Comparison of ENCODE assay signal across 8 cellular contexts in the genomic region with DNA sequence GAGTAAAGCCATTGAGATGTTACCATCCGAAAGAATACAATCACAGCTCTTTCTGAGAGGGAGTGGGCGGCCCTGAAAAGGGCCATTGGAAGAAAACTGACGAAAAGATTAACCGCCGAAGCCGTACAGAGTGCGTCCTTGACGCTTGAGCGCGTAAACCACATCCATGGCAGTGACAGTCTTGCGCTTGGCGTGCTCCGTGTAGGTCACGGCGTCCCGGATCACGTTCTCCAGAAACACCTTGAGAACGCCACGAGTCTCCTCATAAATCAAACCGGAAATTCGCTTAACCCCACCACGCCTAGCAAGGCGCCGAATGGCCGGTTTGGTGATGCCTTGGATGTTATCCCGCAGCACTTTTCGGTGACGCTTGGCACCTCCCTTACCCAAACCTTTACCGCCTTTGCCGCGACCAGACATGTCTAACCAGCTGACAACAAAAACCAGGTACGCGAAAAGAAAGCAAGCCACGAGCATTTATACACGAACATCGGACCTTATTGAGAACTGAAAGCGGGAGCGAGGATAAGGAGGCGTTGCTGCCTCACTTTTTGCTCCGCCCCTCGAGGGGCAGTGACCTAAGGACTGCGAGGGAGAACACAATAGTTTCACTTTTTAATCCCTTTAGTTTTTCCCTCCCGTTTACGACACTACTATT.
DNase-seq lines count a peak whose midpoint lies in the region; ATAC-seq and TF ChIP-seq lines count a peak whose summit lies in the region.

No MANE protein-coding gene starts in this region.

- intact Hi-C loops in Right ventricle myocardium superior (cut with DNase I) = no loop called here

- H2AFZ ChIP-seq in trophoblast cell (ENCODE audit: insufficient read depth, low read length, poor library complexity) = peak overlapping the region; percentile 37

- peak overlapping the region; percentile 81 for H3K27ac ChIP-seq in trophoblast cell (ENCODE audit: low read depth, low read length)

- DNase-seq in GM10248 (ENCODE audit: extremely low spot score) (peak; percentile 64), NCI-H128 (lab: John Stamatoyannopoulos, UW; ENCODE audit: unreplicated experiment) (peak; percentile 97), SKM-1 treated with dmso at 0.1 percent for 144 hours (lab: John Stamatoyannopoulos, UW; ENCODE audit: unreplicated experiment) (peak; percentile 90), Right ventricle myocardium superior (peak; percentile 92), trophoblast cell (peak; percentile 81 to 96), ureter (ENCODE audit: low spot score) (peak; percentile 96)
- DNase-seq in activated naive CD8-positive, alpha-beta T cell treated with anti-CD3 and anti-CD28 coated beads for 36 hours = peak; percentile 91

- H3K14ac ChIP-seq in trophoblast cell (ENCODE audit: low read length) = peak overlapping the region; percentile 20

- no peak overlapping the region for H2BK120ac ChIP-seq in trophoblast cell (ENCODE audit: insufficient read depth, low read length, poor library complexity)

- H4K8ac ChIP-seq in trophoblast cell (ENCODE audit: low read depth, low read length) = peak overlapping the region; percentile 1

- peak; percentile 48 for ATAC-seq in HG02642 (IDR thresholded peaks at IDR 0.05; ENCODE audit: poor library complexity, unreplicated experiment)
- peak; percentile 76 for ATAC-seq in Right ventricle myocardium superior (ENCODE audit: poor library complexity)

- no peak overlapping the region for H3K4ac ChIP-seq in trophoblast cell (ENCODE audit: low read depth, low read length)

- H3K23ac ChIP-seq in trophoblast cell (ENCODE audit: low read length) = no peak overlapping the region

- no peak overlapping the region for H4K91ac ChIP-seq in trophoblast cell (ENCODE audit: low read depth, low read length)

- no peak for TF ChIP-seq CTCF in GM10248 (IDR thresholded peaks at IDR 0.05; ENCODE audit: control extremely low read depth, extremely low read depth, low read depth, missing control alignments)

- WGBS in trophoblast cell (ENCODE audit: extremely low coverage, insufficient coverage, insufficient read length) = no CpG with 5 or more reads among the region's 44 CpGs

- H3K27me3 Mint-ChIP-seq in activated naive CD8-positive, alpha-beta T cell treated with anti-CD3 and anti-CD28 coated beads for 36 hours = peaks cover 16% of the 10 kb centered on the region

- H3K4me2 ChIP-seq in trophoblast cell (ENCODE audit: low read length) = peak overlapping the region; percentile 96

- H3K36me3 ChIP-seq in trophoblast cell (ENCODE audit: control insufficient read depth in 1 of 2, insufficient read depth in 2 of 2, low read length in 2 of 2) = no peaks in the 10 kb centered on the region

- no peak overlapping the region for H2BK12ac ChIP-seq in trophoblast cell (ENCODE audit: low read length)

- peak overlapping the region; percentile 52 for H2BK5ac ChIP-seq in trophoblast cell (ENCODE audit: low read depth, low read length, poor library complexity)

- H3K9ac ChIP-seq in trophoblast cell (ENCODE audit: low read length) = peak overlapping the region; percentile 85

- peaks cover 3% of the 10 kb centered on the region for H3K79me2 ChIP-seq in trophoblast cell (ENCODE audit: control insufficient read depth, insufficient read depth, low read length, poor library complexity)

- H3K4me3 ChIP-seq in trophoblast cell (ENCODE audit: low read depth, low read length) = peak overlapping the region; percentile 80

- H3K4me3 Mint-ChIP-seq in activated naive CD8-positive, alpha-beta T cell treated with anti-CD3 and anti-CD28 coated beads for 36 hours = peak overlapping the region; percentile 80

- CTCF ChIA-PET in GM10248 (lab: Yijun Ruan, JAX) = interaction anchor here (0.6 to 16.0 kb wide), 30 partner anchors 8 to 1808 kb away, joined by 3 to 163 read pairs (median 4); a partner anchor contains a TSS

- no peaks in the 10 kb centered on the region for H3K9me3 ChIP-seq in trophoblast cell (ENCODE audit: insufficient read depth, low read depth, low read length)

- H3K9me3 Mint-ChIP-seq in activated naive CD8-positive, alpha-beta T cell treated with anti-CD3 and anti-CD28 coated beads for 36 hours = no peaks in the 10 kb centered on the region

- H3K36me3 Mint-ChIP-seq in activated naive CD8-positive, alpha-beta T cell treated with anti-CD3 and anti-CD28 coated beads for 36 hours = peaks cover 6% of the 10 kb centered on the region

- H3K79me1 ChIP-seq in trophoblast cell (ENCODE audit: low read length) = peaks cover 12% of the 10 kb centered on the region

- H3K4me1 ChIP-seq in trophoblast cell (ENCODE audit: control insufficient read depth in 1 of 2, insufficient read depth in 2 of 2, low read length in 2 of 2) = peaks cover 1 to 2% of the 10 kb centered on the region in 2 experiments

- no peak overlapping the region for H4K12ac ChIP-seq in trophoblast cell (ENCODE audit: low read depth, low read length)

- H2AK5ac ChIP-seq in trophoblast cell (ENCODE audit: low read length) = no peak overlapping the region

- H3K27me3 ChIP-seq in trophoblast cell (ENCODE audit: insufficient read depth, low read length) = no peaks in the 10 kb centered on the region

- peak overlapping the region; percentile 62 for H3K18ac ChIP-seq in trophoblast cell (ENCODE audit: low read length)

- POLR2A ChIA-PET in GM10248 (lab: Yijun Ruan, JAX) = interaction anchor here (0.6 to 3.8 kb wide), 21 partner anchors 9 to 1866 kb away, joined by 3 to 74 read pairs (median 9); a partner anchor contains a TSS

- peaks cover 50% of the 10 kb centered on the region for H3K4me1 Mint-ChIP-seq in activated naive CD8-positive, alpha-beta T cell treated with anti-CD3 and anti-CD28 coated beads for 36 hours

- H3K27ac Mint-ChIP-seq in activated naive CD8-positive, alpha-beta T cell treated with anti-CD3 and anti-CD28 coated beads for 36 hours = peak overlapping the region; percentile 97

Comparison
In these comparisons a context has a peak if more than half of its experiments do, and no peak if none do; other contexts are left out.
1. Peak in every context shown above with its lines: DNase-seq, ATAC-seq, H3K4me3 ChIP-seq and H3K27ac ChIP-seq.